24 cellular contexts compared by ENCODE assay signal in genomic region chr1:52692697-52693096, GRCh38. TPM values are rescaled to one million over a fixed set of nuclear protein-coding genes. Genes with fewer than 3 reads are reported as not detected.
DNase-seq lines count a peak whose midpoint lies in the region; ATAC-seq and TF ChIP-seq lines count a peak whose summit lies in the region.
"Had no signal": no experiment of that assay in that cellular context is flagged by ENCODE, and none has a peak within 500 bp of the region (broad histone marks: within the 10 kb centered on the region; RNA-seq: fewer than 3 reads in every experiment).

No MANE protein-coding gene starts in this region.

- no peaks in the 10 kb centered on the region for H3K4me1 ChIP-seq in mammary epithelial cell (ENCODE audit: insufficient read depth, low read length)
- H3K4me1 ChIP-seq: A549, BE2C had no signal

- POLR2A ChIA-PET in MCF 10A (lab: Yijun Ruan, JAX), result no interaction called here

- no peak for DNase-seq in MCF 10A (ENCODE audit: unreplicated experiment)
- no peak for DNase-seq in mammary epithelial cell
- no peak for DNase-seq in RPMI8226
- DNase-seq: 8988T; ACHN; AML-193; BE2C; Calu3; CD4-positive, alpha-beta memory T cell; COR-L47; DMS53; DMS79 treated with DMSO at 0.1 percent for 48 hours; GF-D8; H9 had no signal

- TF ChIP-seq CTCF in MCF 10A (IDR thresholded peaks at IDR 0.05; ENCODE audit: unreplicated experiment), result no peak
- TF ChIP-seq CTCF in mammary epithelial cell (conservative IDR thresholded peaks at IDR 0.05 in 1 of 2, IDR thresholded peaks at IDR 0.05 in 1 of 2; ENCODE audit: extremely low read depth in 1 of 2, insufficient read depth in 1 of 2, low read depth in 1 of 2, low read length in 2 of 2), result no peak

- intact Hi-C loops in MCF 10A (cut with micrococcal nuclease), result no loop called here
- intact Hi-C loops in mammary epithelial cell (cut with micrococcal nuclease), result no loop called here
- intact Hi-C loops in dendritic cell treated with granulocyte-macrophage colony-stimulating factor and Interleukin-4, amounts not matched to agents 40 ng/mL and 50 ng/mL, for 4 days (cut with micrococcal nuclease), result no loop called here

- WGBS in mammary epithelial cell (ENCODE audit: low coverage, missing lambda C conversion rate), result 100% methylated on average over 4 of the region's 4 CpGs

- H3K27me3 Mint-ChIP-seq in MCF 10A (ENCODE audit: insufficient read depth, unreplicated experiment), result no peaks in the 10 kb centered on the region
- H3K27me3 Mint-ChIP-seq in dendritic cell treated with granulocyte-macrophage colony-stimulating factor and Interleukin-4, amounts not matched to agents 40 ng/mL and 50 ng/mL, for 4 days, result no peaks in the 10 kb centered on the region
- H3K27me3 Mint-ChIP-seq in stimulated activated memory B cell treated with anti-CD40 and anti-IgM and Interleukin-4, amounts not matched to agents 10 μg/mL and 1 μg/mL and 100 μg/mL, for 72 hours, result no peaks in the 10 kb centered on the region
- H3K27me3 Mint-ChIP-seq: CD4-positive, alpha-beta memory T cell had no signal

- no peak overlapping the region for H3K4me3 Mint-ChIP-seq in MCF 10A (ENCODE audit: unreplicated experiment)
- H3K4me3 Mint-ChIP-seq in dendritic cell treated with granulocyte-macrophage colony-stimulating factor and Interleukin-4, amounts not matched to agents 40 ng/mL and 50 ng/mL, for 4 days, result no peak overlapping the region
- no peak overlapping the region for H3K4me3 Mint-ChIP-seq in stimulated activated memory B cell treated with anti-CD40 and anti-IgM and Interleukin-4, amounts not matched to agents 10 μg/mL and 1 μg/mL and 100 μg/mL, for 72 hours
- H3K4me3 Mint-ChIP-seq: CD14-positive monocyte; CD4-positive, alpha-beta memory T cell; GM23338; H9 had no signal

- H3K79me2 ChIP-seq in mammary epithelial cell (ENCODE audit: insufficient read depth, low read length), result peaks cover 61% of the 10 kb centered on the region

- H3K36me3 ChIP-seq in mammary epithelial cell (ENCODE audit: insufficient read depth, low read length), result peaks cover 19% of the 10 kb centered on the region

- in situ Hi-C loops in mammary epithelial cell (cut with MboI; ENCODE audit: low sequenced_read_pairs in 2 of 2), result loop anchor here in 1 of 2 donors (25.0 kb wide), 1 partner anchor 280 kb away; the partner anchor contains the start of genes ORC1 and PRPF38A

- H3K9me3 ChIP-seq in mammary epithelial cell (replicated peaks; ENCODE audit: insufficient read depth, low read length), result no peaks in the 10 kb centered on the region
- H3K9me3 ChIP-seq: A549; BE2C; BLaER1 treated with 17β-estradiol and CSF1 and Interleukin-3, amounts not matched to agents 10 nM and 100 nM had no signal

- H3K27ac ChIP-seq in mammary epithelial cell (ENCODE audit: insufficient read depth, low read depth, low read length), result no peak overlapping the region
- H3K27ac ChIP-seq: A549 had no signal

- H3K4me2 ChIP-seq in mammary epithelial cell (ENCODE audit: insufficient read depth, low read depth, low read length), result no peak overlapping the region
- H3K4me2 ChIP-seq: A549, GM23338 had no signal

- dilution Hi-C loops in mammary epithelial cell (cut with HindIII; ENCODE audit: low sequenced_read_pairs), result no loop called here

- no TSS peak for BruUV-seq in MCF 10A (replicated peaks; lab: Mats Ljungman, UMichigan)
- BruUV-seq in mammary epithelial cell (replicated peaks; lab: Mats Ljungman, UMichigan), result no TSS peak

- no peak overlapping the region for H2AFZ ChIP-seq in mammary epithelial cell (ENCODE audit: low read depth, low read length)
- H2AFZ ChIP-seq: GM23338 had no signal

- H3K9me3 Mint-ChIP-seq in MCF 10A (ENCODE audit: unreplicated experiment), result no peaks in the 10 kb centered on the region
- no peaks in the 10 kb centered on the region for H3K9me3 Mint-ChIP-seq in dendritic cell treated with granulocyte-macrophage colony-stimulating factor and Interleukin-4, amounts not matched to agents 40 ng/mL and 50 ng/mL, for 4 days
- H3K9me3 Mint-ChIP-seq in stimulated activated memory B cell treated with anti-CD40 and anti-IgM and Interleukin-4, amounts not matched to agents 10 μg/mL and 1 μg/mL and 100 μg/mL, for 72 hours, result no peaks in the 10 kb centered on the region
- H3K9me3 Mint-ChIP-seq: CD14-positive monocyte, H9 had no signal

- peak overlapping the region; percentile 39 for H3K27ac Mint-ChIP-seq in MCF 10A (ENCODE audit: low read depth, unreplicated experiment)
- peak overlapping the region; percentile 30 for H3K27ac Mint-ChIP-seq in dendritic cell treated with granulocyte-macrophage colony-stimulating factor and Interleukin-4, amounts not matched to agents 40 ng/mL and 50 ng/mL, for 4 days
- peak overlapping the region; percentile 33 for H3K27ac Mint-ChIP-seq in stimulated activated memory B cell treated with anti-CD40 and anti-IgM and Interleukin-4, amounts not matched to agents 10 μg/mL and 1 μg/mL and 100 μg/mL, for 72 hours
- H3K27ac Mint-ChIP-seq: GM23338, H9 had no signal

- CTCF ChIA-PET in MCF 10A (lab: Yijun Ruan, JAX) (interaction anchor here (0.5 to 0.6 kb wide), 2 partner anchors 199 to 530 kb away, joined by 3 read pairs; no protein-coding TSS in a partner anchor), mammary epithelial cell (lab: Charles Lee; ENCODE audit: low non-redundant PET) (no interaction called here)

- peaks cover 8% of the 10 kb centered on the region for H3K4me1 Mint-ChIP-seq in MCF 10A (ENCODE audit: insufficient read depth, unreplicated experiment)
- H3K4me1 Mint-ChIP-seq in dendritic cell treated with granulocyte-macrophage colony-stimulating factor and Interleukin-4, amounts not matched to agents 40 ng/mL and 50 ng/mL, for 4 days (ENCODE audit: low read depth), result peaks cover 36% of the 10 kb centered on the region
- peaks cover 31% of the 10 kb centered on the region for H3K4me1 Mint-ChIP-seq in stimulated activated memory B cell treated with anti-CD40 and anti-IgM and Interleukin-4, amounts not matched to agents 10 μg/mL and 1 μg/mL and 100 μg/mL, for 72 hours

- no peak for ATAC-seq in stimulated activated memory B cell treated with anti-CD40 and anti-IgM and Interleukin-4, amounts not matched to agents 10 μg/mL and 1 μg/mL and 100 μg/mL, for 72 hours
- no peak for ATAC-seq in HG03571 (IDR thresholded peaks at IDR 0.05; ENCODE audit: unreplicated experiment)
- ATAC-seq: A549, GM23338, HCT116 had no signal

- no peak overlapping the region for H3K4me3 ChIP-seq in mammary epithelial cell (replicated peaks in 1 of 3; ENCODE audit: insufficient read depth in 1 of 3, low read depth in 2 of 3, low read length in 3 of 3)
- H3K4me3 ChIP-seq: A549; BLaER1 treated with 17β-estradiol and CSF1 and Interleukin-3, amounts not matched to agents 10 nM and 100 nM; GM23338 had no signal

- no peaks in the 10 kb centered on the region for H4K20me1 ChIP-seq in mammary epithelial cell (ENCODE audit: insufficient read depth, low read length)

- H3K27me3 ChIP-seq in mammary epithelial cell (ENCODE audit: insufficient read depth, low read length), result no peaks in the 10 kb centered on the region
- H3K27me3 ChIP-seq: BE2C; BLaER1 treated with 17β-estradiol and CSF1 and Interleukin-3, amounts not matched to agents 10 nM and 100 nM had no signal

- no peak overlapping the region for H3K9ac ChIP-seq in mammary epithelial cell (ENCODE audit: insufficient read depth, low read length)
- H3K9ac ChIP-seq: BLaER1 treated with 17β-estradiol and CSF1 and Interleukin-3, amounts not matched to agents 10 nM and 100 nM had no signal

- peaks cover 86% of the 10 kb centered on the region for H3K36me3 Mint-ChIP-seq in MCF 10A (ENCODE audit: insufficient read depth, unreplicated experiment)
- peaks cover 50% of the 10 kb centered on the region for H3K36me3 Mint-ChIP-seq in dendritic cell treated with granulocyte-macrophage colony-stimulating factor and Interleukin-4, amounts not matched to agents 40 ng/mL and 50 ng/mL, for 4 days (ENCODE audit: low read depth)
- H3K36me3 Mint-ChIP-seq in stimulated activated memory B cell treated with anti-CD40 and anti-IgM and Interleukin-4, amounts not matched to agents 10 μg/mL and 1 μg/mL and 100 μg/mL, for 72 hours, result peaks cover 41% of the 10 kb centered on the region

RNA-seq across cellular contexts. Expression of gene COA7, which starts 5.5 kb away (rescaled TPM):
- total RNA-seq in MCF 10A (2022) (28.0 and 38.9 TPM in 2 replicates), mammary epithelial cell (10 to 100 TPM; 13.8 to 33.0 TPM)
- 21.6 TPM for polyA plus RNA-seq in mammary epithelial cell
- polyA minus RNA-seq in mammary epithelial cell, result 32.1 TPM

RNA-seq across cellular contexts. Expression of gene ZYG11B, which starts 33.6 kb away (rescaled TPM):
- 16.2 and 18.6 TPM in 2 replicates for total RNA-seq in MCF 10A (2022)
- total RNA-seq in mammary epithelial cell, result 10 to 100 TPM; 18.8 to 42.0 TPM
- polyA plus RNA-seq in mammary epithelial cell, result 8.9 TPM
- 22.4 TPM for polyA minus RNA-seq in mammary epithelial cell

RNA-seq across cellular contexts. Expression of gene SHISAL2A, which starts 59.7 kb away (rescaled TPM):
- total RNA-seq in MCF 10A (2022) (0.26 TPM in 1 of 2 replicates, not detected in the other), mammary epithelial cell (under 1 TPM; under 0.01 to 0.31 TPM)
- polyA plus RNA-seq in mammary epithelial cell, result not detected
- polyA minus RNA-seq in mammary epithelial cell, result not detected
- total RNA-seq: Calu3, G401, H4 had no signal
- polyA plus RNA-seq: A549 had no signal
